10 cellular contexts compared by ENCODE assay signal in genomic region chr11:128195057-128195751, GRCh38.
A peak's percentile ranks its signal among the peaks of the same experiment; 100 is the strongest.
DNase-seq lines count a peak whose midpoint lies in the region; ATAC-seq and TF ChIP-seq lines count a peak whose summit lies in the region.
"Had no signal": no experiment of that assay in that cellular context is flagged by ENCODE, and none has a peak within 500 bp of the region (broad histone marks: within the 10 kb centered on the region; RNA-seq: fewer than 3 reads in every experiment).

No MANE protein-coding gene starts in this region.

- POLR2A ChIA-PET in activated CD8-positive, alpha-beta T cell treated with anti-CD3 and anti-CD28 coated beads for 36 hours (lab: Charles Lee): no interaction called here

- H3K36me3 Mint-ChIP-seq in activated CD8-positive, alpha-beta T cell treated with anti-CD3 and anti-CD28 coated beads for 36 hours (ENCODE audit: low read depth): no peaks in the 10 kb centered on the region
- no peaks in the 10 kb centered on the region for H3K36me3 Mint-ChIP-seq in immature natural killer cell

- no peaks in the 10 kb centered on the region for H3K9me3 Mint-ChIP-seq in activated CD8-positive, alpha-beta T cell treated with anti-CD3 and anti-CD28 coated beads for 36 hours
- no peaks in the 10 kb centered on the region for H3K9me3 Mint-ChIP-seq in immature natural killer cell

- H3K27me3 ChIP-seq in upper lobe of right lung: no peaks in the 10 kb centered on the region
- H3K27me3 ChIP-seq: breast epithelium had no signal

- no peaks in the 10 kb centered on the region for H3K36me3 ChIP-seq in upper lobe of right lung
- H3K36me3 ChIP-seq: breast epithelium had no signal

- peak; percentile 59 for ATAC-seq in activated CD8-positive, alpha-beta T cell treated with anti-CD3 and anti-CD28 coated beads for 36 hours
- ATAC-seq in upper lobe of right lung (peak; percentile 90), HG03521 (IDR thresholded peaks at IDR 0.05; ENCODE audit: unreplicated experiment) (no peak)

- intact Hi-C loops in activated CD8-positive, alpha-beta T cell treated with anti-CD3 and anti-CD28 coated beads for 36 hours (cut with micrococcal nuclease): no loop called here
- intact Hi-C loops in upper lobe of right lung (cut with DNase I): no loop called here

- peak overlapping the region; percentile 6 for H3K4me3 Mint-ChIP-seq in activated CD8-positive, alpha-beta T cell treated with anti-CD3 and anti-CD28 coated beads for 36 hours
- H3K4me3 Mint-ChIP-seq in immature natural killer cell: peak overlapping the region; percentile 24 to 78 (median 43)

- H3K4me1 ChIP-seq in upper lobe of right lung: peaks cover 26% of the 10 kb centered on the region

- no peak for TF ChIP-seq CTCF in activated CD8-positive, alpha-beta T cell treated with anti-CD3 and anti-CD28 coated beads for 36 hours (IDR thresholded peaks at IDR 0.05)
- TF ChIP-seq CTCF in upper lobe of right lung (IDR thresholded peaks at IDR 0.05): peak; percentile 18

- CTCF ChIA-PET in activated CD8-positive, alpha-beta T cell treated with anti-CD3 and anti-CD28 coated beads for 36 hours (lab: Charles Lee): interaction anchor here (0.7 to 1.8 kb wide), 5 partner anchors 13 to 437 kb away, joined by 3 to 6 read pairs (median 3); no protein-coding TSS in a partner anchor

- no peak overlapping the region for H3K27ac Mint-ChIP-seq in activated CD8-positive, alpha-beta T cell treated with anti-CD3 and anti-CD28 coated beads for 36 hours
- peak overlapping the region; percentile 47 to 92 (median 80) for H3K27ac Mint-ChIP-seq in immature natural killer cell

- peaks cover 38% of the 10 kb centered on the region for H3K4me1 Mint-ChIP-seq in activated CD8-positive, alpha-beta T cell treated with anti-CD3 and anti-CD28 coated beads for 36 hours (ENCODE audit: low read depth)
- H3K4me1 Mint-ChIP-seq in immature natural killer cell: peaks cover 67 to 80% of the 10 kb centered on the region in 2 donors

- no peaks in the 10 kb centered on the region for H3K27me3 Mint-ChIP-seq in activated CD8-positive, alpha-beta T cell treated with anti-CD3 and anti-CD28 coated beads for 36 hours
- H3K27me3 Mint-ChIP-seq in immature natural killer cell (ENCODE audit: low read depth in 3 of 3): peaks cover 2 to 4% (median 3%) of the 10 kb centered on the region in 3 donors

- no peak overlapping the region for H3K4me3 ChIP-seq in upper lobe of right lung
- H3K4me3 ChIP-seq: breast epithelium had no signal

- DNase-seq in stimulated activated CD4-positive, alpha-beta T cell treated with anti-CD3 and anti-CD28 coated beads, Interleukin-15, amount 100 ng/mL, for 24 hours: peak; percentile 49
- DNase-seq in stimulated activated CD4-positive, alpha-beta T cell treated with anti-CD3 and anti-CD28 coated beads, Interleukin-2, amount 100 ng/mL, for 48 hours: no peak
- DNase-seq in activated CD8-positive, alpha-beta T cell treated with anti-CD3 and anti-CD28 coated beads for 36 hours: peak; percentile 71
- DNase-seq in immature natural killer cell (peak; percentile 55 to 69 (median 64)), upper lobe of right lung (no peak), inferior parietal cortex (ENCODE audit: extremely low spot score) (no peak), D341Med (ENCODE audit: low spot score) (no peak)
- DNase-seq: islet precursor cell had no signal

- H3K27ac ChIP-seq in upper lobe of right lung: no peak overlapping the region

- H3K9me3 ChIP-seq in upper lobe of right lung: no peaks in the 10 kb centered on the region
- H3K9me3 ChIP-seq: breast epithelium had no signal

Comparison
In these comparisons a context has a peak if more than half of its experiments do, and no peak if none do; other contexts are left out.
1. DNase-seq: peak in stimulated activated CD4-positive, alpha-beta T cell treated with anti-CD3 and anti-CD28 coated beads, Interleukin-15, amount 100 ng/mL, for 24 hours (single experiment), activated CD8-positive, alpha-beta T cell treated with anti-CD3 and anti-CD28 coated beads for 36 hours (single experiment) and immature natural killer cell (3 of 3); none in stimulated activated CD4-positive, alpha-beta T cell treated with anti-CD3 and anti-CD28 coated beads, Interleukin-2, amount 100 ng/mL, for 48 hours (0 of 2), upper lobe of right lung (single experiment), inferior parietal cortex (single experiment) and D341Med (single experiment).